Comparison of ENCODE assay signal across 16 cellular contexts in the genomic region with DNA sequence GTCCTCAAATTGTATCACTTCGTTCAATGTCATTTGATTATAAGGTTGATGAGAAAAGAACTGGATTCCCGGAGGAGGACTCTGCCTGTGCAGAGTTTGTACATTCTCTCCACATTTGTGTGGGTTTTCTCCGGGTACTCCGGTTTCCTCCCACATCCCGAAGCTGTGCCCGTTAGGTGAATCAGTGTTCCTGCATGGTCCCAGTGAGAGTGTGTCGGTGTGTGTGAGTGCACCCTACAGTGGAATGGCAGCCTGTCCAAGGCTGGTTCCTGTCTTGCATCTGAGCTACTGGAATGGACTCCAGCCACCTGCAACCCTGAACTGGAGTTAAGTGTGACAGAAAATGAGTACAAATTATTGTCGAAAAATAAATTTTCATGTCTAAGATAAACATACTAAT.
DNase-seq lines count a peak whose midpoint lies in the region; ATAC-seq, FAIRE-seq and TF ChIP-seq lines count a peak whose summit lies in the region.
"Had no signal": no experiment of that assay in that cellular context is flagged by ENCODE, and none has a peak within 500 bp of the region (broad histone marks: within the 10 kb centered on the region; RNA-seq: fewer than 3 reads in every experiment).

No MANE protein-coding gene starts in this region.

- intact Hi-C loops in IMR-90 (cut with micrococcal nuclease) = no loop called here
- intact Hi-C loops in lower lobe of right lung (cut with DNase I) = no loop called here

- H3K14ac ChIP-seq in IMR-90 (replicated peaks; ENCODE audit: low read depth, low read length) (no peak overlapping the region), mesenchymal stem cell (ENCODE audit: low read length in 2 of 2) (peak overlapping the region in 1 of 2 experiments; percentile 5)

- no peak overlapping the region for H2AK9ac ChIP-seq in IMR-90 (replicated peaks; ENCODE audit: low read depth, low read length, poor library complexity)

- H3K36me3 ChIP-seq in IMR-90 (ENCODE audit: control insufficient read depth, insufficient read depth, low read length) (no peaks in the 10 kb centered on the region), mesenchymal stem cell (ENCODE audit: control insufficient read depth in 1 of 2, insufficient read depth in 2 of 2, low read depth in 1 of 2, low read length in 2 of 2) (no peaks in the 10 kb centered on the region), lower lobe of right lung (no peaks in the 10 kb centered on the region)
- H3K36me3 ChIP-seq: BE2C had no signal

- POLR2A ChIA-PET in IMR-90 (lab: Charles Lee; ENCODE audit: unreplicated experiment) = no interaction called here
- POLR2A ChIA-PET in RWPE1 (lab: Yijun Ruan, JAX; ENCODE audit: low non-redundant PET) = no interaction called here

- in situ Hi-C loops in IMR-90 (cut with MboI; ENCODE audit: low sequenced_read_pairs) = no loop called here

- H3K9ac ChIP-seq in IMR-90 (ENCODE audit: low read depth, low read length) (no peak overlapping the region), mesenchymal stem cell (ENCODE audit: low read length) (no peak overlapping the region)

- H4K91ac ChIP-seq in IMR-90 (ENCODE audit: insufficient read depth, low read depth, low read length) (no peak overlapping the region), mesenchymal stem cell (ENCODE audit: low read length) (peak overlapping the region; percentile 95)

- H2AK5ac ChIP-seq in IMR-90 (ENCODE audit: low read depth, low read length) (peak overlapping the region; percentile 11; the same call in 1 of the 2 replicates), mesenchymal stem cell (ENCODE audit: low read length, severe bottlenecking) (no peak overlapping the region)

- H3K4me3 ChIP-seq in IMR-90 (ENCODE audit: insufficient read depth, low read depth, low read length) (no peak overlapping the region), mesenchymal stem cell (ENCODE audit: insufficient read depth in 1 of 2, low read depth in 1 of 2, low read length in 2 of 2) (no peak overlapping the region), lower lobe of right lung (no peak overlapping the region)
- H3K4me3 ChIP-seq: SK-N-MC had no signal

- H4K8ac ChIP-seq in IMR-90 (ENCODE audit: low read depth in 2 of 2, low read length in 2 of 2) (no peak overlapping the region; a peak in 1 of 4 replicates), mesenchymal stem cell (ENCODE audit: low read length) (peak overlapping the region; percentile 29)

- no peak for DNase-seq in IMR-90
- DNase-seq in RWPE1 (ENCODE audit: low spot score) = no peak
- DNase-seq in mesenchymal stem cell = no peak
- no peak for DNase-seq in urothelium cell line (ENCODE audit: low spot score)
- DNase-seq in LoVo (ENCODE audit: low spot score) = no peak
- DNase-seq in lower lobe of right lung = no peak
- DNase-seq: BE2C; CD4-positive, alpha-beta T cell; NCI-H1048; NCI-H1436 treated with DMSO at 0.1 percent for 48 hours; NCI-H2029 treated with DMSO at 0.1 percent for 48 hours; NCI-H2171 treated with DMSO at 0.1 percent for 48 hours; NCI-H748 treated with DMSO at 0.1 percent for 48 hours; Right ventricle myocardium superior had no signal

- no peaks in the 10 kb centered on the region for H4K20me1 ChIP-seq in IMR-90 (ENCODE audit: insufficient read depth, low read length)

- ATAC-seq in IMR-90 (ENCODE audit: low read depth) (no peak), lower lobe of right lung (no peak), GM18861 (IDR thresholded peaks at IDR 0.05; ENCODE audit: unreplicated experiment) (no peak)

- H2BK120ac ChIP-seq in IMR-90 (ENCODE audit: low read depth, low read length) (peak overlapping the region; percentile 76), mesenchymal stem cell (ENCODE audit: low read depth, low read length) (no peak overlapping the region)

- CTCF ChIA-PET in IMR-90 (lab: Yijun Ruan, JAX) (interaction anchor here (0.5 kb wide), 1 partner anchor 128 kb away, joined by 5 read pairs; no protein-coding TSS in a partner anchor), RWPE1 (lab: Yijun Ruan, JAX) (interaction anchor here (0.5 kb wide), 1 partner anchor 1105 kb away, joined by 3 read pairs; no protein-coding TSS in a partner anchor)

- H3K4ac ChIP-seq in IMR-90 (ENCODE audit: low read depth, low read length) (peak overlapping the region; percentile 12), mesenchymal stem cell (ENCODE audit: low read depth in 1 of 2, low read length in 2 of 2) (peak overlapping the region in 1 of 2 experiments; percentile 81)

- H2BK20ac ChIP-seq in IMR-90 (ENCODE audit: low read depth, low read length) = peak overlapping the region; percentile 51

- peak overlapping the region; percentile 21 for H4K5ac ChIP-seq in IMR-90 (ENCODE audit: low read depth, low read length)

- TF ChIP-seq CTCF in IMR-90 (conservative IDR thresholded peaks at IDR 0.05; ENCODE audit: low read depth, low read length) (no peak), RWPE1 (conservative IDR thresholded peaks at IDR 0.05; ENCODE audit: low read depth) (no peak), lower lobe of right lung (IDR thresholded peaks at IDR 0.05) (no peak)

- H2BK12ac ChIP-seq in mesenchymal stem cell (ENCODE audit: low read length in 2 of 2) = peak overlapping the region; percentile 60 to 91

- H3K4me1 ChIP-seq in IMR-90 (ENCODE audit: control insufficient read depth, insufficient read depth, low read length) (peaks cover 8% of the 10 kb centered on the region), mesenchymal stem cell (ENCODE audit: control insufficient read depth, insufficient read depth, low read depth, low read length) (peaks cover 1% of the 10 kb centered on the region), lower lobe of right lung (no peaks in the 10 kb centered on the region)

- H3K4me2 ChIP-seq in IMR-90 (ENCODE audit: low read depth, low read length) = no peak overlapping the region
- no peak overlapping the region for H3K4me2 ChIP-seq in mesenchymal stem cell (ENCODE audit: low read length, poor library complexity, severe bottlenecking)

- H3K23ac ChIP-seq in IMR-90 (ENCODE audit: low read depth, low read length) (no peak overlapping the region), mesenchymal stem cell (ENCODE audit: low read length in 2 of 2) (no peak overlapping the region)

- H3K56ac ChIP-seq in IMR-90 (ENCODE audit: extremely low read depth, insufficient read depth, low read length) = no peak overlapping the region

- H2BK15ac ChIP-seq in IMR-90 (ENCODE audit: low read depth, low read length) (no peak overlapping the region; the same call in 2 of the 3 replicates), mesenchymal stem cell (ENCODE audit: low read depth, poor library complexity, severe bottlenecking) (no peak overlapping the region)

- no peak overlapping the region for H2AFZ ChIP-seq in IMR-90 (replicated peaks; ENCODE audit: low read length, poor library complexity)
- no peak overlapping the region for H2AFZ ChIP-seq in mesenchymal stem cell (ENCODE audit: low read depth, low read length)

- peak; percentile 44 for FAIRE-seq in urothelium cell line (lab: Jason Lieb, UNC)

- H3K9me3 ChIP-seq in IMR-90 (ENCODE audit: control insufficient read depth, insufficient read depth, low read length) = peaks cover 7% of the 10 kb centered on the region
- peaks cover 15% of the 10 kb centered on the region for H3K9me3 ChIP-seq in mesenchymal stem cell (ENCODE audit: control insufficient read depth, low read length)
- peaks cover 4% of the 10 kb centered on the region for H3K9me3 ChIP-seq in lower lobe of right lung
- H3K9me3 ChIP-seq: BE2C had no signal

- H3K27me3 ChIP-seq in IMR-90 (ENCODE audit: control insufficient read depth, insufficient read depth, low read length) = no peaks in the 10 kb centered on the region; the same call in 1 of the 2 replicates
- H3K27me3 ChIP-seq in mesenchymal stem cell (ENCODE audit: control insufficient read depth in 1 of 2, insufficient read depth in 1 of 2, low read length in 2 of 2) = peaks cover 0 to 4% of the 10 kb centered on the region in 2 experiments
- H3K27me3 ChIP-seq in lower lobe of right lung (ENCODE audit: low read depth) = no peaks in the 10 kb centered on the region
- H3K27me3 ChIP-seq: BE2C had no signal

- no TSS peak for BruUV-seq in IMR-90 (replicated peaks; lab: Mats Ljungman, UMichigan)

- H3K27ac ChIP-seq in IMR-90 (ENCODE audit: insufficient read depth, low read length) (no peak overlapping the region), RWPE1 (peak overlapping the region; percentile 69), mesenchymal stem cell (ENCODE audit: low read length, poor library complexity, severe bottlenecking) (no peak overlapping the region), lower lobe of right lung (no peak overlapping the region)
- H3K27ac ChIP-seq: SK-N-MC had no signal

- H3K18ac ChIP-seq in IMR-90 (ENCODE audit: low read depth, low read length) (peak overlapping the region; percentile 50), mesenchymal stem cell (ENCODE audit: low read depth in 1 of 2, low read length in 2 of 2) (peak overlapping the region; percentile 16 to 55)

- TF ChIP-seq POLR2A in IMR-90 (IDR thresholded peaks at IDR 0.05; ENCODE audit: low read depth, low read length) = no peak

- no peak for TF ChIP-seq RAD21 in IMR-90 (IDR thresholded peaks at IDR 0.05; ENCODE audit: low read length)

- dilution Hi-C loops in IMR-90 (cut with HindIII; ENCODE audit: low sequenced_read_pairs, unreplicated experiment) = no loop called here

- H3K9me1 ChIP-seq in IMR-90 (ENCODE audit: insufficient read depth, low read length) = no peaks in the 10 kb centered on the region

- WGBS in IMR-90 (ENCODE audit: extremely low coverage in 2 of 2, insufficient read length in 1 of 2), 2 experiments = 100% methylated on average over 1 of the region's 8 CpGs; no CpG with 5 or more reads in 1 of the 2 experiments
- 94% methylated on average over 7 of the region's 8 CpGs for WGBS in mesenchymal stem cell

- H2BK5ac ChIP-seq in IMR-90 (ENCODE audit: low read depth, low read length, poor library complexity, severe bottlenecking) = no peak overlapping the region
- no peak overlapping the region for H2BK5ac ChIP-seq in mesenchymal stem cell (ENCODE audit: low read depth, low read length, poor library complexity, severe bottlenecking)

- H3K79me1 ChIP-seq in IMR-90 (ENCODE audit: low read depth in 1 of 2, low read length in 2 of 2) (no peaks in the 10 kb centered on the region), mesenchymal stem cell (replicated peaks; ENCODE audit: low read length, poor library complexity, severe bottlenecking) (no peaks in the 10 kb centered on the region)

TF ChIP-seq in IMR-90, 13 proteins besides CTCF, POLR2A, EP300 and RAD21:
- TF ChIP-seq CEBPB (IDR thresholded peaks at IDR 0.05; ENCODE audit: low read depth, low read length) (no peak), RCOR1 (IDR thresholded peaks at IDR 0.05; ENCODE audit: insufficient replicate concordance, low read length) (no peak)
- TF ChIP-seq, protein P1, sequence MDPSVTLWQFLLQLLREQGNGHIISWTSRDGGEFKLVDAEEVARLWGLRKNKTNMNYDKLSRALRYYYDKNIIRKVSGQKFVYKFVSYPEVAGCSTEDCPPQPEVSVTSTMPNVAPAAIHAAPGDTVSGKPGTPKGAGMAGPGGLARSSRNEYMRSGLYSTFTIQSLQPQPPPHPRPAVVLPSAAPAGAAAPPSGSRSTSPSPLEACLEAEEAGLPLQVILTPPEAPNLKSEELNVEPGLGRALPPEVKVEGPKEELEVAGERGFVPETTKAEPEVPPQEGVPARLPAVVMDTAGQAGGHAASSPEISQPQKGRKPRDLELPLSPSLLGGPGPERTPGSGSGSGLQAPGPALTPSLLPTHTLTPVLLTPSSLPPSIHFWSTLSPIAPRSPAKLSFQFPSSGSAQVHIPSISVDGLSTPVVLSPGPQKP (IDR thresholded peaks at IDR 0.05; ENCODE audit: borderline replicate concordance, low read depth, low read length) = no peak
